In the genomic region with DNA sequence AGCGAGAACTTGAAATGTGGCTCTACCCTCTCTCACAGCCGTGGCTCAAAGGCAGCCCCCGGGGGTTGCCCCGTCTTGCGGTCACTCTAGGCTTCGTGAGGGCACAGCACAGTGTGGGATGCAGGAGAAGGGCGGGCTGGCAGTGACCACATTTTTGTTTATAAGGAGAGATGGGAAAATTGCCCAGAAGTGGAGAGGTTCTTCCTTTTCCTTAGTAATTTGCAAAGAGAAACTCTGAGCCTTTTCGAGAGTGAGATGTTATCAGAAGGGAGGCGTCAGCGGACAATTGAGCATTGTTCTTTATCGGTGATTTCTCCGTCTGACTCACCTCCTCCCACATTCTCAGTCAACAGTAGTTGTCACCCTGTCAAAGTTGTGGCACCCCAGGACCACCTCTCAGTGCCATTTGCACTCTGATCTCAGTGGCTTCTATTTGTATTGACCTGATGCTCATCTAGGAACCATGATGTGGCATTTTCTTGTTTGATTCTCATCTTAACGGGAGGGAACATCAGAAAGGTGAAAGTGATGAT, we compare ENCODE assay signal across 10 cellular contexts.
A peak's percentile ranks its signal among the peaks of the same experiment; 100 is the strongest.
DNase-seq lines count a peak whose midpoint lies in the region; FAIRE-seq and TF ChIP-seq lines count a peak whose summit lies in the region.
"Had no signal": no experiment of that assay in that cellular context is flagged by ENCODE, and none has a peak within 500 bp of the region (broad histone marks: within the 10 kb centered on the region; RNA-seq: fewer than 3 reads in every experiment).

No MANE protein-coding gene starts in this region.

- TF ChIP-seq CTCF in NB4 (IDR thresholded peaks at IDR 0.05; ENCODE audit: low read depth, low read length) (no peak), endothelial cell of umbilical vein (IDR thresholded peaks at IDR 0.05; ENCODE audit: extremely low read depth in 1 of 2, insufficient read depth in 1 of 2, low read depth in 1 of 2, low read length in 2 of 2) (peak in 1 of 2 donors; percentile 17)

- CTCF ChIA-PET in endothelial cell of umbilical vein (lab: Charles Lee), result interaction anchor here (0.9 to 2.4 kb wide), 8 partner anchors 28 to 213 kb away, joined by 3 to 9 read pairs (median 6); no protein-coding TSS in a partner anchor

- intact Hi-C loops in activated CD4-positive, alpha-beta T cell treated with anti-CD3 and anti-CD28 coated beads, Interleukin-2, amount 10 ng/mL, durations not matched to agents 24 days and 14 days (cut with micrococcal nuclease), result loop anchor here (10.0 kb wide), 2 partner anchors 61 to 159 kb away; partner anchors contain the start of gene LIPG
- intact Hi-C loops in endothelial cell of umbilical vein (cut with micrococcal nuclease), result loop anchor here (1.0 kb wide), 1 partner anchor 59 kb away; no protein-coding TSS in a partner anchor

- TF ChIP-seq POLR2A in NB4 (IDR thresholded peaks at IDR 0.05; ENCODE audit: extremely low read depth, insufficient read length) (no peak), endothelial cell of umbilical vein (IDR thresholded peaks at IDR 0.05; ENCODE audit: low read depth, low read length) (peak; percentile 22)

- H3K9ac ChIP-seq in endothelial cell of umbilical vein (replicated peaks; ENCODE audit: extremely low read depth, insufficient read depth, low read length), result peak overlapping the region; percentile 81

- no peaks in the 10 kb centered on the region for H3K9me3 ChIP-seq in endothelial cell of umbilical vein (replicated peaks; ENCODE audit: control insufficient read depth, insufficient read depth, low read length)

- peak overlapping the region; percentile 82 for H3K4me2 ChIP-seq in endothelial cell of umbilical vein (ENCODE audit: insufficient read depth, low read length)

- no peak for DNase-seq in activated CD4-positive, alpha-beta T cell treated with anti-CD3 and anti-CD28 coated beads, Interleukin-2, amount 10 ng/mL, durations not matched to agents 24 days and 14 days
- DNase-seq in activated CD4-positive, alpha-beta T cell treated with anti-CD3 and anti-CD28 coated beads for 1 hour, result no peak
- DNase-seq in NB4 (ENCODE audit: low read depth) (peak; percentile 8), endothelial cell of umbilical vein (ENCODE audit: low read depth, low spot score) (peak; percentile 91), UCSD-AML1 (lab: John Stamatoyannopoulos, UW; ENCODE audit: unreplicated experiment) (no peak), NCI-H1105 (lab: John Stamatoyannopoulos, UW) (no peak), ureter (ENCODE audit: low spot score) (no peak)
- DNase-seq in stimulated activated CD8-positive, alpha-beta memory T cell treated with anti-CD3 and anti-CD28 coated beads, Interleukin-15, amount 100 ng/mL, for 48 hours (ENCODE audit: low read depth in 2 of 2), result peak; percentile 19 to 21
- DNase-seq: NCI-H1694 treated with DMSO at 0.1 percent for 48 hours had no signal

- H3K27ac ChIP-seq in endothelial cell of umbilical vein (ENCODE audit: insufficient read depth, low read depth, low read length), result peak overlapping the region; percentile 94

- H3K4me1 Mint-ChIP-seq in activated CD4-positive, alpha-beta T cell treated with anti-CD3 and anti-CD28 coated beads, Interleukin-2, amount 10 ng/mL, durations not matched to agents 24 days and 14 days, result peaks cover 10% of the 10 kb centered on the region

- no peaks in the 10 kb centered on the region for H4K20me1 ChIP-seq in endothelial cell of umbilical vein (replicated peaks; ENCODE audit: control insufficient read depth, extremely low read depth, insufficient read depth, low read length)

- H3K36me3 ChIP-seq in endothelial cell of umbilical vein (ENCODE audit: control insufficient read depth in 2 of 2, extremely low read depth in 1 of 2, insufficient read depth in 2 of 2, low read length in 2 of 2), result no peaks in the 10 kb centered on the region

- dilution Hi-C loops in endothelial cell of umbilical vein (cut with MboI; ENCODE audit: extremely low pct_ligation_motif_present, low sequenced_read_pairs), result no loop called here

- no peaks in the 10 kb centered on the region for H3K79me2 ChIP-seq in endothelial cell of umbilical vein (ENCODE audit: control insufficient read depth, insufficient read depth, low read length)

- H3K9me1 ChIP-seq in endothelial cell of umbilical vein (replicated peaks; ENCODE audit: control insufficient read depth, extremely low read depth, insufficient read depth, low read length), result no peaks in the 10 kb centered on the region

- no peak overlapping the region for H3K4me3 ChIP-seq in NB4 (ENCODE audit: low read depth, low read length)
- no peak overlapping the region for H3K4me3 ChIP-seq in endothelial cell of umbilical vein (replicated peaks in 1 of 3; ENCODE audit: insufficient read depth in 1 of 3, low read depth in 1 of 3, low read length in 3 of 3)

- peak; percentile 93 for FAIRE-seq in endothelial cell of umbilical vein (lab: Jason Lieb, UNC)
- FAIRE-seq: islet of Langerhans had no signal

- H3K9me3 Mint-ChIP-seq in activated CD4-positive, alpha-beta T cell treated with anti-CD3 and anti-CD28 coated beads, Interleukin-2, amount 10 ng/mL, durations not matched to agents 24 days and 14 days, result no peaks in the 10 kb centered on the region

- H3K27ac Mint-ChIP-seq in activated CD4-positive, alpha-beta T cell treated with anti-CD3 and anti-CD28 coated beads, Interleukin-2, amount 10 ng/mL, durations not matched to agents 24 days and 14 days, result peak overlapping the region; percentile 34

- BruUV-seq in endothelial cell of umbilical vein (replicated peaks; lab: Mats Ljungman, UMichigan), result no TSS peak

- peak overlapping the region; percentile 43 for H3K4me3 Mint-ChIP-seq in activated CD4-positive, alpha-beta T cell treated with anti-CD3 and anti-CD28 coated beads, Interleukin-2, amount 10 ng/mL, durations not matched to agents 24 days and 14 days

- H3K36me3 Mint-ChIP-seq in activated CD4-positive, alpha-beta T cell treated with anti-CD3 and anti-CD28 coated beads, Interleukin-2, amount 10 ng/mL, durations not matched to agents 24 days and 14 days (ENCODE audit: low read depth), result no peaks in the 10 kb centered on the region

- H2AFZ ChIP-seq in endothelial cell of umbilical vein (ENCODE audit: low read depth, low read length), result peak overlapping the region; percentile 44

- H3K27me3 ChIP-seq in endothelial cell of umbilical vein (ENCODE audit: control insufficient read depth in 2 of 2, insufficient read depth in 2 of 2, low read length in 2 of 2), result no peaks in the 10 kb centered on the region

- H3K4me1 ChIP-seq in endothelial cell of umbilical vein (ENCODE audit: control insufficient read depth, extremely low read depth, insufficient read depth, low read length), result peaks cover 46% of the 10 kb centered on the region

- peaks cover 28% of the 10 kb centered on the region for H3K27me3 Mint-ChIP-seq in activated CD4-positive, alpha-beta T cell treated with anti-CD3 and anti-CD28 coated beads, Interleukin-2, amount 10 ng/mL, durations not matched to agents 24 days and 14 days

- POLR2A ChIA-PET in endothelial cell of umbilical vein (lab: Charles Lee), result no interaction called here

TF ChIP-seq in endothelial cell of umbilical vein, 7 proteins besides CTCF, POLR2A, EP300 and RAD21:
- TF ChIP-seq, protein P1, sequence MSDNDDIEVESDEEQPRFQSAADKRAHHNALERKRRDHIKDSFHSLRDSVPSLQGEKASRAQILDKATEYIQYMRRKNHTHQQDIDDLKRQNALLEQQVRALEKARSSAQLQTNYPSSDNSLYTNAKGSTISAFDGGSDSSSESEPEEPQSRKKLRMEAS (IDR thresholded peaks at IDR 0.05; ENCODE audit: insufficient read depth, insufficient read length), result no peak
- no peak for TF ChIP-seq MYC (IDR thresholded peaks at IDR 0.05; ENCODE audit: low read depth, low read length)
- TF ChIP-seq JUN (IDR thresholded peaks at IDR 0.05; ENCODE audit: borderline replicate concordance, insufficient read depth, insufficient read length, low read depth), result peak; percentile 92
- TF ChIP-seq EZH2 (IDR thresholded peaks at IDR 0.05; ENCODE audit: borderline replicate concordance, low read depth, low read length, severe bottlenecking), result no peak
- TF ChIP-seq POLR2AphosphoS5 (IDR thresholded peaks at IDR 0.05; ENCODE audit: insufficient read depth, low read depth, low read length), result peak; percentile 76
- TF ChIP-seq FOS (IDR thresholded peaks at IDR 0.05; ENCODE audit: borderline replicate concordance, insufficient read depth, low read length), result peak; percentile 93
- peak; percentile 100 for TF ChIP-seq GATA2 (IDR thresholded peaks at IDR 0.05; ENCODE audit: insufficient read depth, insufficient read length, low read depth, low read length)

Comparison
In these comparisons a context has a peak if more than half of its experiments do, and no peak if none do; other contexts are left out.
1. DNase-seq: peak in NB4 (single experiment), endothelial cell of umbilical vein (single experiment) and stimulated activated CD8-positive, alpha-beta memory T cell treated with anti-CD3 and anti-CD28 coated beads, Interleukin-15, amount 100 ng/mL, for 48 hours (2 of 2); none in activated CD4-positive, alpha-beta T cell treated with anti-CD3 and anti-CD28 coated beads, Interleukin-2, amount 10 ng/mL, durations not matched to agents 24 days and 14 days (single experiment), activated CD4-positive, alpha-beta T cell treated with anti-CD3 and anti-CD28 coated beads for 1 hour (single experiment), UCSD-AML1 (single experiment), NCI-H1105 (single experiment) and ureter (single experiment).